1 cellular context compared by ENCODE assay signal in genomic region chr6:2225422-2226392, GRCh38.
TF ChIP-seq lines count a peak whose summit lies in the region.

No MANE protein-coding gene starts in this region.

TF ChIP-seq in HepG2, 621 proteins besides CTCF, POLR2A, EP300 and RAD21 (continued from another document and continues in another):
- TF ChIP-seq GMEB1 (CRISPR knock-in tag; IDR thresholded peaks at IDR 0.05; ENCODE audit: borderline replicate concordance) = peak; percentile 52; the same call in 1 of the 2 replicates
- 0 out of 2 replicates have a peak, but pooled peaks have one; percentile 20 for TF ChIP-seq BRD4 (CRISPR knock-in tag; IDR thresholded peaks at IDR 0.05)
- TF ChIP-seq ZBTB14 (CRISPR knock-in tag; IDR thresholded peaks at IDR 0.05) = no peak
- no peak for TF ChIP-seq ZNF674 (CRISPR knock-in tag; IDR thresholded peaks at IDR 0.05; ENCODE audit: low read depth)
- no peak for TF ChIP-seq ATF6 (CRISPR knock-in tag; conservative IDR thresholded peaks at IDR 0.05)
- TF ChIP-seq ZNF709 (CRISPR knock-in tag; IDR thresholded peaks at IDR 0.05) = peak; percentile 93
- TF ChIP-seq DPF2 (CRISPR knock-in tag; IDR thresholded peaks at IDR 0.05; ENCODE audit: borderline replicate concordance, low read depth) = peak; percentile 87
- no peak for TF ChIP-seq TOPORS (CRISPR knock-in tag; IDR thresholded peaks at IDR 0.05)
- TF ChIP-seq POLR2AphosphoS2 (IDR thresholded peaks at IDR 0.05; ENCODE audit: low read depth, low read length) = no peak
- TF ChIP-seq KAT2B (IDR thresholded peaks at IDR 0.05; ENCODE audit: borderline replicate concordance, low read depth, low read length) = no peak
- TF ChIP-seq GTF3A (CRISPR knock-in tag; conservative IDR thresholded peaks at IDR 0.05) = no peak
- TF ChIP-seq CREM (IDR thresholded peaks at IDR 0.05) = peak; percentile 97
- TF ChIP-seq CREM (CRISPR knock-in tag; IDR thresholded peaks at IDR 0.05) = no peak
- TF ChIP-seq SKI (IDR thresholded peaks at IDR 0.05; ENCODE audit: partially characterized antibody) = peak; percentile 52
- TF ChIP-seq CREB3 (CRISPR knock-in tag; IDR thresholded peaks at IDR 0.05) = no peak
- TF ChIP-seq THAP9 (CRISPR knock-in tag; IDR thresholded peaks at IDR 0.05; ENCODE audit: borderline replicate concordance) = no peak
- peak; percentile 82; the same call in 1 of the 2 replicates for TF ChIP-seq ZSCAN30 (CRISPR knock-in tag; IDR thresholded peaks at IDR 0.05)
- no peak for TF ChIP-seq HNRNPK (IDR thresholded peaks at IDR 0.05; ENCODE audit: low read depth, low read length, poor library complexity, severe bottlenecking)
- TF ChIP-seq TBP (CRISPR knock-in tag; IDR thresholded peaks at IDR 0.05) = no peak
- peak; percentile 62; the same call in 1 of the 2 replicates for TF ChIP-seq TFDP1 (CRISPR knock-in tag; IDR thresholded peaks at IDR 0.05; ENCODE audit: borderline replicate concordance)
- peak; percentile 94 for TF ChIP-seq ZNF609 (CRISPR knock-in tag; IDR thresholded peaks at IDR 0.05; ENCODE audit: borderline replicate concordance)
- peak; percentile 49; the same call in 1 of the 2 replicates for TF ChIP-seq FOSL1 (CRISPR knock-in tag; IDR thresholded peaks at IDR 0.05; ENCODE audit: borderline replicate concordance)
- TF ChIP-seq RXRB (CRISPR knock-in tag; IDR thresholded peaks at IDR 0.05; ENCODE audit: borderline replicate concordance) = peak; percentile 93
- peak; percentile 94 for TF ChIP-seq FOXO1 (CRISPR knock-in tag; IDR thresholded peaks at IDR 0.05)
- TF ChIP-seq MATR3 (CRISPR knock-in tag; IDR thresholded peaks at IDR 0.05) = no peak
- TF ChIP-seq PBX3 (CRISPR knock-in tag; IDR thresholded peaks at IDR 0.05; ENCODE audit: borderline replicate concordance) = no peak
- TF ChIP-seq CBX1 (IDR thresholded peaks at IDR 0.05; ENCODE audit: low read depth) = peak; percentile 41
- no peak for TF ChIP-seq TRIM22 (IDR thresholded peaks at IDR 0.05)
- TF ChIP-seq NFYB (CRISPR knock-in tag; IDR thresholded peaks at IDR 0.05) = 0 out of 2 replicates have a peak, but pooled peaks have one; percentile 5
- no peak; the same call in 1 of the 2 replicates for TF ChIP-seq SP4 (CRISPR knock-in tag; IDR thresholded peaks at IDR 0.05)
- TF ChIP-seq ZGPAT (CRISPR knock-in tag; IDR thresholded peaks at IDR 0.05) = peak; percentile 99
- TF ChIP-seq ZNF704 (CRISPR knock-in tag; IDR thresholded peaks at IDR 0.05; ENCODE audit: borderline replicate concordance) = peak; percentile 33; the same call in 1 of the 2 replicates
- TF ChIP-seq PTBP1 (IDR thresholded peaks at IDR 0.05; ENCODE audit: low read depth, low read length, poor library complexity, severe bottlenecking) = no peak
- no peak for TF ChIP-seq ZMYM3 (CRISPR knock-in tag; IDR thresholded peaks at IDR 0.05)
